ENCODE assay signal across 22 cellular contexts in genomic region chr14:33068626-33069025, GRCh38.
A peak's percentile ranks its signal among the peaks of the same experiment; 100 is the strongest.
DNase-seq lines count a peak whose midpoint lies in the region; ATAC-seq and TF ChIP-seq lines count a peak whose summit lies in the region.
"Had no signal": no experiment of that assay in that cellular context is flagged by ENCODE, and none has a peak within 500 bp of the region (broad histone marks: within the 10 kb centered on the region; RNA-seq: fewer than 3 reads in every experiment).

No MANE protein-coding gene starts in this region.

- no peaks in the 10 kb centered on the region for H3K79me2 ChIP-seq in neural progenitor cell (ENCODE audit: low read depth)

- H3K4me3 ChIP-seq in astrocyte of the cerebellum (ENCODE audit: low read depth, low read length) (no peak overlapping the region), neural progenitor cell (no peak overlapping the region)
- H3K4me3 ChIP-seq: GM12878, GM23248, SK-N-MC had no signal

- H3K36me3 Mint-ChIP-seq in neural progenitor cell: peaks cover 2% of the 10 kb centered on the region

- no peaks in the 10 kb centered on the region for H3F3A ChIP-seq in neural progenitor cell (ENCODE audit: low read depth)

- H3K4me1 Mint-ChIP-seq in neural progenitor cell: peaks cover 37% of the 10 kb centered on the region

- H3K27me3 Mint-ChIP-seq in neural progenitor cell (ENCODE audit: insufficient read depth, low read depth): no peaks in the 10 kb centered on the region

- H3K4me1 ChIP-seq in neural progenitor cell: peaks cover 11% of the 10 kb centered on the region

- in situ Hi-C loops in astrocyte of the cerebellum (cut with HindIII; ENCODE audit: low sequenced_read_pairs): no loop called here

- ATAC-seq in HG03025 (IDR thresholded peaks at IDR 0.05; ENCODE audit: low FRiP score, unreplicated experiment): no peak
- ATAC-seq: GM12878, HCT116, HepG2 had no signal

- no peak overlapping the region for H3K4me2 ChIP-seq in neural progenitor cell

- H3K27me3 ChIP-seq in neural progenitor cell: no peaks in the 10 kb centered on the region

- H3K27ac ChIP-seq in neural progenitor cell: no peak overlapping the region
- H3K27ac ChIP-seq: GM23248, SK-N-MC had no signal

- H2AFZ ChIP-seq in neural progenitor cell (replicated peaks): no peak overlapping the region
- H2AFZ ChIP-seq: GM23248 had no signal

- no peaks in the 10 kb centered on the region for H4K20me1 ChIP-seq in neural progenitor cell (ENCODE audit: low read depth)

- TF ChIP-seq CTCF in astrocyte of the cerebellum (IDR thresholded peaks at IDR 0.05; ENCODE audit: low read depth, low read length, missing control alignments) (no peak), neural progenitor cell (IDR thresholded peaks at IDR 0.05) (no peak)

- H3K36me3 ChIP-seq in neural progenitor cell: no peaks in the 10 kb centered on the region

- H3K9ac ChIP-seq in neural progenitor cell: no peak overlapping the region
- H3K9ac ChIP-seq: GM23248 had no signal

- no peak overlapping the region for H3K4me3 Mint-ChIP-seq in neural progenitor cell

- DNase-seq in HT1080 (ENCODE audit: low read depth) (peak; percentile 50), astrocyte of the cerebellum (ENCODE audit: low read depth) (peak; percentile 64), neural progenitor cell (ENCODE audit: low spot score) (peak; percentile 14), GM03348 (ENCODE audit: low spot score) (no peak), D341Med (ENCODE audit: low spot score) (no peak), occipital lobe (lab: John Stamatoyannopoulos, UW) (no peak)
- DNase-seq: ACHN, C1 segment of cervical spinal cord, GF-D8, GM23248, KBM-7, NCI-H1417, NCI-H187, NCI-H2107, NCI-H510A, NCI-H774, SHP77 had no signal

- H3K9me3 Mint-ChIP-seq in neural progenitor cell: no peaks in the 10 kb centered on the region

- peak overlapping the region; percentile 21 for H3K27ac Mint-ChIP-seq in neural progenitor cell

- no peaks in the 10 kb centered on the region for H3K9me3 ChIP-seq in neural progenitor cell (ENCODE audit: low read depth)

Comparison
In these comparisons a context has a peak if more than half of its experiments do, and no peak if none do; other contexts are left out.
1. DNase-seq: peak in HT1080 (single experiment), astrocyte of the cerebellum (single experiment) and neural progenitor cell (single experiment); none in GM03348 (single experiment), D341Med (single experiment) and occipital lobe (single experiment).